ENCODE assay signal across 8 cellular contexts in the genomic region with DNA sequence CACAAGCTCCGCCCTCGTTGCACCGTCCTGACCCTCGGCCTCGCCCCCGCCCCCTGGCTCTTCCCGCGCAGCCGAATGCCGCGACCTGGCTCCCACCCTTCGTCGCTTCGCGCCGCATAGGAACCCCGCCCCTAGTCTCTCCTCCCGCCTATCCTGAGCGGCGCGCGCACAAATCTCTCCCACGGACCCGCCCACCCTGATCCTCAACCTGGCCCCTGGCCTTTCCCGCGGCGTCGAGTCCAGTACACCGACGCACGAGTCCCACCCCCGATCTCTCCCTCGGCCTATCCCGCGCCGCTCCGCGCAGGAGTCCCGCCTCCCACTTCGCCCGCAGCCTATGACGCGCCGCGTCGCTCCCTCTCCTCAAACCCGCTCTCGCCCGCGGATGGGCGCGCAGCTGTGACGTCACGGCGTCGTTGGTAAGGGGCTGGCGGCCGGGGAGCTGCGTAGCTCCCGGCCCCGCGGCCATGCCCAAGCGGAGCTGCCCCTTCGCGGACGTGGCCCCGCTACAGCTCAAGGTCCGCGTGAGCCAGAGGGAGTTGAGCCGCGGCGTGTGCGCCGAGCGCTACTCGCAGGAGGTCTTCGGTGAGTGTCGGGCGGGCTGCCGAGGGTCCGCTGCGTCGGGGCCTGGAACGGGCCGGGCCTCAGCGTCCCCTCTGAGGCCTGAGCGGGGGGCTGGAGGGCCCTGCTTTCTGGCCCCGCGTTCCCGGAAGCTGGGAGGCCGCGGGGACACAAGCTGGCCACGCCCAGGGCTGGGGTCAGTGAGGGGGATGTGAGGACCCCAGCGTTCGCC. TPM values are rescaled to one million over a fixed set of nuclear protein-coding genes. Genes with fewer than 3 reads are reported as not detected.
A peak's percentile ranks its signal among the peaks of the same experiment; 100 is the strongest.
DNase-seq lines count a peak whose midpoint lies in the region; TF ChIP-seq lines count a peak whose summit lies in the region.

A gene with protein sequence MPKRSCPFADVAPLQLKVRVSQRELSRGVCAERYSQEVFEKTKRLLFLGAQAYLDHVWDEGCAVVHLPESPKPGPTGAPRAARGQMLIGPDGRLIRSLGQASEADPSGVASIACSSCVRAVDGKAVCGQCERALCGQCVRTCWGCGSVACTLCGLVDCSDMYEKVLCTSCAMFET (plus strand): TSS at position 413 of the 793 bp plus-strand sequence. CDS start 55 bp downstream, at position 468.

- H3K27ac ChIP-seq in subcutaneous abdominal adipose tissue (ENCODE audit: low read depth, low read length), result peak within 1 kb of the TSS; percentile 60

- CTCF ChIA-PET in activated naive CD4-positive, alpha-beta T cell treated with anti-CD3 and anti-CD28 coated beads for 36 hours (lab: Charles Lee), result interaction anchor here (0.9 to 3.6 kb wide), 7 partner anchors 9 to 74 kb away, joined by 3 to 20 read pairs (median 4); no protein-coding TSS in a partner anchor

- H3K4me3 Mint-ChIP-seq in activated naive CD4-positive, alpha-beta T cell treated with anti-CD3 and anti-CD28 coated beads for 36 hours, result peak within 1 kb of the TSS; percentile 91

- peaks cover 33% of the 10 kb centered on the region for H3K36me3 ChIP-seq in neuron (ENCODE audit: insufficient read depth, low read length)
- H3K36me3 ChIP-seq in subcutaneous abdominal adipose tissue (ENCODE audit: control insufficient read depth in 5 of 5, insufficient read depth in 5 of 5, low read length in 5 of 5), result peaks cover 0 to 27% (median 27%) of the 10 kb centered on the region in 5 donors

- no peaks in the 10 kb centered on the region for H3K27me3 ChIP-seq in neuron (ENCODE audit: insufficient read depth, low read length)
- no peaks in the 10 kb centered on the region for H3K27me3 ChIP-seq in subcutaneous abdominal adipose tissue (ENCODE audit: control insufficient read depth in 5 of 5, insufficient read depth in 4 of 5, low read length in 5 of 5)

- intact Hi-C loops in activated naive CD4-positive, alpha-beta T cell treated with anti-CD3 and anti-CD28 coated beads for 36 hours (cut with micrococcal nuclease), result loop anchor here (1.0 to 10.0 kb wide), 9 partner anchors 15 to 1976 kb away; a partner anchor contains a TSS

- peak within 1 kb of the TSS in 4 of 5 donors; percentile 91 to 95 (median 93) for H3K9ac ChIP-seq in subcutaneous abdominal adipose tissue (ENCODE audit: low read length in 5 of 5)

- H3K4me3 ChIP-seq in HFF-Myc (replicated peaks; ENCODE audit: low read depth, low read length) (peak within 1 kb of the TSS; percentile 88), neuron (ENCODE audit: low read length) (peak within 1 kb of the TSS; percentile 86), subcutaneous abdominal adipose tissue (ENCODE audit: low read depth in 1 of 5, low read length in 5 of 5) (peak within 1 kb of the TSS; percentile 78 to 97 (median 93))

- H3K9me3 ChIP-seq in neuron (ENCODE audit: low read length) (peaks cover 6% of the 10 kb centered on the region), subcutaneous abdominal adipose tissue (ENCODE audit: control insufficient read depth in 5 of 5, low read length in 5 of 5) (no peaks in the 10 kb centered on the region)

- H3K36me3 Mint-ChIP-seq in activated naive CD4-positive, alpha-beta T cell treated with anti-CD3 and anti-CD28 coated beads for 36 hours (ENCODE audit: low read depth), result peaks cover 12% of the 10 kb centered on the region

- peak; percentile 100 for DNase-seq in GM03348 (ENCODE audit: low spot score)
- peak; percentile 91 for DNase-seq in HFF-Myc (ENCODE audit: extremely low read depth, low read depth)
- DNase-seq in NAMALWA (ENCODE audit: low spot score), result peak; percentile 99
- peak; percentile 97 for DNase-seq in SK-N-DZ (ENCODE audit: low spot score)
- peak; percentile 100 for DNase-seq in activated naive CD4-positive, alpha-beta T cell treated with anti-CD3 and anti-CD28 coated beads for 36 hours
- peak; percentile 99 for DNase-seq in foreskin melanocyte

- peak within 1 kb of the TSS; percentile 44 for H2AFZ ChIP-seq in neuron (ENCODE audit: low read depth, low read length)

- TF ChIP-seq CTCF in HFF-Myc (IDR thresholded peaks at IDR 0.05; ENCODE audit: low read depth, low read length, missing control alignments), result no peak

- peaks cover 25% of the 10 kb centered on the region for H3K4me1 ChIP-seq in neuron (ENCODE audit: insufficient read depth, low read length)
- H3K4me1 ChIP-seq in subcutaneous abdominal adipose tissue (ENCODE audit: control insufficient read depth in 5 of 5, insufficient read depth in 5 of 5, low read length in 5 of 5), result peaks cover 11 to 51% (median 43%) of the 10 kb centered on the region in 5 donors

- no peaks in the 10 kb centered on the region for H3K9me3 Mint-ChIP-seq in activated naive CD4-positive, alpha-beta T cell treated with anti-CD3 and anti-CD28 coated beads for 36 hours

- H3K27ac Mint-ChIP-seq in activated naive CD4-positive, alpha-beta T cell treated with anti-CD3 and anti-CD28 coated beads for 36 hours, result peak within 1 kb of the TSS; percentile 88

- no peaks in the 10 kb centered on the region for H3K27me3 Mint-ChIP-seq in activated naive CD4-positive, alpha-beta T cell treated with anti-CD3 and anti-CD28 coated beads for 36 hours (ENCODE audit: low read depth)

- peaks cover 32% of the 10 kb centered on the region for H3K4me1 Mint-ChIP-seq in activated naive CD4-positive, alpha-beta T cell treated with anti-CD3 and anti-CD28 coated beads for 36 hours (ENCODE audit: low read depth)

RNA-seq across cellular contexts. Expression of the gene that starts here (rescaled TPM):
- 289 and 437 TPM in 2 replicates for polyA plus RNA-seq in SK-N-DZ (2014; cell fraction: cytosol; rRNA removed)
- polyA plus RNA-seq in SK-N-DZ (2014; cell fraction: nucleus; rRNA removed), result 345 and 429 TPM in 2 replicates
- total RNA-seq in activated naive CD4-positive, alpha-beta T cell treated with anti-CD3 and anti-CD28 coated beads for 36 hours, result 10 to 100 TPM; 86.1 to 92.7 TPM

Comparison
In these comparisons a context has a peak if more than half of its experiments do, and no peak if none do; other contexts are left out.
1. Peak in every context shown above with its lines: DNase-seq, H3K4me3 ChIP-seq and H3K27ac ChIP-seq.